Comparison of ENCODE assay signal across 2 cellular contexts in the genomic region with DNA sequence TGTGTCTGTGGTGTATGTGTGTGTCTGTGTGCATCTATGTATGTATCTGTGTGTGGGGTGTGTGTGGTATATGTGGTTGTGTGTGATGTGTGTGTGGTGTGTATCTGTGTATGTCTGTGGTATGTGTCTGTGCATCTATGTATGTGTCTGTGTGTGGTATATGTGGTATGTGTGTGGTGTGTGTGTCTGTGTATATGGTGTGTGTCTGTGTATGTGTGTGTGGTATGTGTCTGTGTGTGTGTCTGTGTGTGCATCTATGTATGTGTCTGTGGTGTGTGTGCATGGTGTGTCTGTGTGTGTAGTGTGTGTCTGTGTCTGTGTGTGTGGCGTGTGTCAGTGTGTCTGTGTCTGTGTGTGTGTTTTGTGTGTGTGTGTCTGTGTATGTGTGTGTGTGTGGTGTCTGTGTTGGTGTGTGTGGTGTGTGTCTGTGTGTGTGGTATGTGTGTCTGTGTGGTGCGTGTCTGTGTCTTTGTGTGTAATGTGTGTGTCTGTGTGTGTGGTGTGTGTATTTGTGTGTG.
TF ChIP-seq lines count a peak whose summit lies in the region.

No MANE protein-coding gene starts in this region.

TF ChIP-seq in HEK293, 187 proteins besides CTCF, POLR2A, EP300 and RAD21 (continues in another document):
- TF ChIP-seq, protein P1, sequence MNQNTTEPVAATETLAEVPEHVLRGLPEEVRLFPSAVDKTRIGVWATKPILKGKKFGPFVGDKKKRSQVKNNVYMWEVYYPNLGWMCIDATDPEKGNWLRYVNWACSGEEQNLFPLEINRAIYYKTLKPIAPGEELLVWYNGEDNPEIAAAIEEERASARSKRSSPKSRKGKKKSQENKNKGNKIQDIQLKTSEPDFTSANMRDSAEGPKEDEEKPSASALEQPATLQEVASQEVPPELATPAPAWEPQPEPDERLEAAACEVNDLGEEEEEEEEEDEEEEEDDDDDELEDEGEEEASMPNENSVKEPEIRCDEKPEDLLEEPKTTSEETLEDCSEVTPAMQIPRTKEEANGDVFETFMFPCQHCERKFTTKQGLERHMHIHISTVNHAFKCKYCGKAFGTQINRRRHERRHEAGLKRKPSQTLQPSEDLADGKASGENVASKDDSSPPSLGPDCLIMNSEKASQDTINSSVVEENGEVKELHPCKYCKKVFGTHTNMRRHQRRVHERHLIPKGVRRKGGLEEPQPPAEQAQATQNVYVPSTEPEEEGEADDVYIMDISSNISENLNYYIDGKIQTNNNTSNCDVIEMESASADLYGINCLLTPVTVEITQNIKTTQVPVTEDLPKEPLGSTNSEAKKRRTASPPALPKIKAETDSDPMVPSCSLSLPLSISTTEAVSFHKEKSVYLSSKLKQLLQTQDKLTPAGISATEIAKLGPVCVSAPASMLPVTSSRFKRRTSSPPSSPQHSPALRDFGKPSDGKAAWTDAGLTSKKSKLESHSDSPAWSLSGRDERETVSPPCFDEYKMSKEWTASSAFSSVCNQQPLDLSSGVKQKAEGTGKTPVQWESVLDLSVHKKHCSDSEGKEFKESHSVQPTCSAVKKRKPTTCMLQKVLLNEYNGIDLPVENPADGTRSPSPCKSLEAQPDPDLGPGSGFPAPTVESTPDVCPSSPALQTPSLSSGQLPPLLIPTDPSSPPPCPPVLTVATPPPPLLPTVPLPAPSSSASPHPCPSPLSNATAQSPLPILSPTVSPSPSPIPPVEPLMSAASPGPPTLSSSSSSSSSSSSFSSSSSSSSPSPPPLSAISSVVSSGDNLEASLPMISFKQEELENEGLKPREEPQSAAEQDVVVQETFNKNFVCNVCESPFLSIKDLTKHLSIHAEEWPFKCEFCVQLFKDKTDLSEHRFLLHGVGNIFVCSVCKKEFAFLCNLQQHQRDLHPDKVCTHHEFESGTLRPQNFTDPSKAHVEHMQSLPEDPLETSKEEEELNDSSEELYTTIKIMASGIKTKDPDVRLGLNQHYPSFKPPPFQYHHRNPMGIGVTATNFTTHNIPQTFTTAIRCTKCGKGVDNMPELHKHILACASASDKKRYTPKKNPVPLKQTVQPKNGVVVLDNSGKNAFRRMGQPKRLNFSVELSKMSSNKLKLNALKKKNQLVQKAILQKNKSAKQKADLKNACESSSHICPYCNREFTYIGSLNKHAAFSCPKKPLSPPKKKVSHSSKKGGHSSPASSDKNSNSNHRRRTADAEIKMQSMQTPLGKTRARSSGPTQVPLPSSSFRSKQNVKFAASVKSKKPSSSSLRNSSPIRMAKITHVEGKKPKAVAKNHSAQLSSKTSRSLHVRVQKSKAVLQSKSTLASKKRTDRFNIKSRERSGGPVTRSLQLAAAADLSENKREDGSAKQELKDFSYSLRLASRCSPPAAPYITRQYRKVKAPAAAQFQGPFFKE (tag by site-specific recombination; IDR thresholded peaks at IDR 0.05; ENCODE audit: borderline replicate concordance), result 0 out of 2 replicates have a peak, but pooled peaks have one; percentile 60
- TF ChIP-seq SALL2 (tag by site-specific recombination; IDR thresholded peaks at IDR 0.05; ENCODE audit: borderline replicate concordance) (0 out of 2 replicates have a peak, but pooled peaks have one; percentile 31), ZNF211 (tag by site-specific recombination; IDR thresholded peaks at IDR 0.05; ENCODE audit: low read depth) (no peak), ZNF426 (tag by site-specific recombination; IDR thresholded peaks at IDR 0.05) (no peak), ZNF776 (tag by site-specific recombination; IDR thresholded peaks at IDR 0.05; ENCODE audit: borderline replicate concordance) (peak; percentile 63), SP2 (tag by site-specific recombination; IDR thresholded peaks at IDR 0.05) (no peak), ZNF473 (tag by site-specific recombination; IDR thresholded peaks at IDR 0.05) (0 out of 2 replicates have a peak, but pooled peaks have one; percentile 30), ZNF837 (tag by site-specific recombination; IDR thresholded peaks at IDR 0.05) (no peak), OSR2 (tag by site-specific recombination; IDR thresholded peaks at IDR 0.05) (no peak), ZNF623 (tag by site-specific recombination; IDR thresholded peaks at IDR 0.05) (no peak), ZSCAN4 (tag by site-specific recombination; IDR thresholded peaks at IDR 0.05) (peak; percentile 89), ZNF785 (tag by site-specific recombination; IDR thresholded peaks at IDR 0.05) (0 out of 2 replicates have a peak, but pooled peaks have one; percentile 9), ZNF560 (tag by site-specific recombination; IDR thresholded peaks at IDR 0.05; ENCODE audit: borderline replicate concordance) (0 out of 2 replicates have a peak, but pooled peaks have one; percentile 4)
- TF ChIP-seq, protein P2, sequence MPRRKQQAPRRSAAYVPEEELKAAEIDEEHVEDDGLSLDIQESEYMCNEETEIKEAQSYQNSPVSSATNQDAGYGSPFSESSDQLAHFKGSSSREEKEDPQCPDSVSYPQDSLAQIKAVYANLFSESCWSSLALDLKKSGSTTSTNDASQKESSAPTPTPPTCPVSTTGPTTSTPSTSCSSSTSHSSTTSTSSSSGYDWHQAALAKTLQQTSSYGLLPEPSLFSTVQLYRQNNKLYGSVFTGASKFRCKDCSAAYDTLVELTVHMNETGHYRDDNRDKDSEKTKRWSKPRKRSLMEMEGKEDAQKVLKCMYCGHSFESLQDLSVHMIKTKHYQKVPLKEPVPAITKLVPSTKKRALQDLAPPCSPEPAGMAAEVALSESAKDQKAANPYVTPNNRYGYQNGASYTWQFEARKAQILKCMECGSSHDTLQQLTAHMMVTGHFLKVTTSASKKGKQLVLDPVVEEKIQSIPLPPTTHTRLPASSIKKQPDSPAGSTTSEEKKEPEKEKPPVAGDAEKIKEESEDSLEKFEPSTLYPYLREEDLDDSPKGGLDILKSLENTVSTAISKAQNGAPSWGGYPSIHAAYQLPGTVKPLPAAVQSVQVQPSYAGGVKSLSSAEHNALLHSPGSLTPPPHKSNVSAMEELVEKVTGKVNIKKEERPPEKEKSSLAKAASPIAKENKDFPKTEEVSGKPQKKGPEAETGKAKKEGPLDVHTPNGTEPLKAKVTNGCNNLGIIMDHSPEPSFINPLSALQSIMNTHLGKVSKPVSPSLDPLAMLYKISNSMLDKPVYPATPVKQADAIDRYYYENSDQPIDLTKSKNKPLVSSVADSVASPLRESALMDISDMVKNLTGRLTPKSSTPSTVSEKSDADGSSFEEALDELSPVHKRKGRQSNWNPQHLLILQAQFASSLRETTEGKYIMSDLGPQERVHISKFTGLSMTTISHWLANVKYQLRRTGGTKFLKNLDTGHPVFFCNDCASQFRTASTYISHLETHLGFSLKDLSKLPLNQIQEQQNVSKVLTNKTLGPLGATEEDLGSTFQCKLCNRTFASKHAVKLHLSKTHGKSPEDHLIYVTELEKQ (tag by site-specific recombination; IDR thresholded peaks at IDR 0.05; ENCODE audit: borderline replicate concordance), result no peak

TF ChIP-seq in H1, 55 proteins besides CTCF, POLR2A, EP300 and RAD21 (continued from another document):
- TF ChIP-seq ZNF274 (IDR thresholded peaks at IDR 0.05; ENCODE audit: borderline replicate concordance, extremely low read depth, low read length) (no peak), KDM5A (IDR thresholded peaks at IDR 0.05; ENCODE audit: low read length) (no peak), MAFK (IDR thresholded peaks at IDR 0.05; ENCODE audit: low read depth, low read length) (no peak)
